Comparison of ENCODE assay signal across 8 cellular contexts in the genomic region with DNA sequence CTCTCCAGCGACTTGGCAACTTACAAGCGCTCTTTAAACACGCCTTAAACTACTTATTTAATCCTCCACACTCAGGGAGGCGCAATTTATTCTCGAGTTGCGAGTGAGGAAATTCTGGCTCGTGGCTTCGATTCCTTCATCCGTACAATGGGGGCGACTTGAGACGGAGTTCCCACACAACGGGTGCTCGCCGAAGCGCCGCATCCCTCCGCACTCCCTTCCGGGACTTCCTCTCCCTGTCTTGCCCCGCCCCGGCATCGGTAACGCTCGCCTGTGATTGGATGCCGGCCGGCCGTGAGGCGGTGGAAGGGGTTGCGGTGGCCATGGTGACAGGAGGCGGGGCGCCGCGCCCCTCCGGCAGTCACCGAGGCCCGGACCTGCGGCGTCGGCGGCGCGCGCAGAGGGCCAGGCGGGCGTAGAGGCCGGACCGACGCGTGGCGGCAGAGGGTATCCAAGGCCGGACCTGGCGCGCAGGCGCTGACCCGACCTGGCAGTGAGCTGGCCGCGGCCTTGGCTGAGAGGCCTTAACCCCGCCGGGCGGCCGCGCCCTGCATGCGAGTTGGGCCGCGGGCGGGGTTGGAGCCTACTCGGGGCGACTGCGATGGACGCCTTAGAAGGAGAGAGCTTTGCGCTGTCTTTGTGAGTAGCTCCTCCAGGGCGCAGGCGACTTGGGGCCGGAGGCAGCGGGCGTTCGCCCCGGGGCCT. TPM values are rescaled to one million over a fixed set of nuclear protein-coding genes. Genes with fewer than 3 reads are reported as not detected.
DNase-seq lines count a peak whose midpoint lies in the region; ATAC-seq and TF ChIP-seq lines count a peak whose summit lies in the region.

A gene (plus strand): TSS at position 493 of the 705 bp plus-strand sequence. CDS start 109 bp downstream, at position 602.

- POLR2A ChIA-PET in activated CD4-positive, alpha-beta memory T cell treated with anti-CD3 and anti-CD28 coated beads for 36 hours (lab: Charles Lee): interaction anchor here (1.0 to 1.2 kb wide), 5 partner anchors 14 to 218 kb away, joined by 3 to 4 read pairs (median 3); a partner anchor contains a TSS

- H3K4me1 Mint-ChIP-seq in activated CD4-positive, alpha-beta memory T cell treated with anti-CD3 and anti-CD28 coated beads for 36 hours (ENCODE audit: low read depth): peaks cover 16% of the 10 kb centered on the region

- TF ChIP-seq POLR2A in right lobe of liver (IDR thresholded peaks at IDR 0.05): peak; percentile 89

- no peaks in the 10 kb centered on the region for H3K9me3 ChIP-seq in right lobe of liver

- H3K4me3 Mint-ChIP-seq in activated CD4-positive, alpha-beta memory T cell treated with anti-CD3 and anti-CD28 coated beads for 36 hours: peak within 1 kb of the TSS; percentile 89

- no peaks in the 10 kb centered on the region for H3K9me3 Mint-ChIP-seq in activated CD4-positive, alpha-beta memory T cell treated with anti-CD3 and anti-CD28 coated beads for 36 hours

- peak in 47 of 56 donors; percentile 8 to 61 (median 37) for TF ChIP-seq CTCF in dorsolateral prefrontal cortex (IDR thresholded peaks at IDR 0.05 in 54 of 56, conservative IDR thresholded peaks at IDR 0.05 in 2 of 56; ENCODE audit: low read depth in 1 of 56, partially characterized antibody in 56 of 56)
- TF ChIP-seq CTCF in right lobe of liver (IDR thresholded peaks at IDR 0.05): peak in 2 of 4 donors; percentile 7 to 19

- CTCF ChIA-PET in activated CD4-positive, alpha-beta memory T cell treated with anti-CD3 and anti-CD28 coated beads for 36 hours (lab: Charles Lee): interaction anchor here (0.6 to 1.2 kb wide), 6 partner anchors 9 to 280 kb away, joined by 3 to 4 read pairs (median 3); no protein-coding TSS in a partner anchor

- H3K27me3 ChIP-seq in dorsolateral prefrontal cortex: no peaks in the 10 kb centered on the region
- H3K27me3 ChIP-seq in right lobe of liver: no peaks in the 10 kb centered on the region

- DNase-seq in CD1c-positive myeloid dendritic cell (ENCODE audit: extremely low spot score) (peak; percentile 98), NCI-H82 (lab: John Stamatoyannopoulos, UW) (peak; percentile 96), dorsolateral prefrontal cortex (peak; percentile 96 to 100 (median 99)), right lobe of liver (peak; percentile 98 to 99 (median 99))
- peak; percentile 99 for DNase-seq in activated CD4-positive, alpha-beta memory T cell treated with anti-CD3 and anti-CD28 coated beads for 36 hours
- DNase-seq in stimulated activated CD4-positive, alpha-beta T cell treated with anti-CD3 and anti-CD28 coated beads, Interleukin-4, amount 100 ng/mL, for 4 hours: peak; percentile 96 to 97

- peaks cover 0 to 27% (median 10%) of the 10 kb centered on the region in 4 donors for H3K4me1 ChIP-seq in right lobe of liver

- H3K36me3 ChIP-seq in right lobe of liver: peaks cover 0 to 11% (median 2%) of the 10 kb centered on the region in 4 donors

- WGBS in right lobe of liver (ENCODE audit: insufficient coverage, low coverage, low lambda C conversion rate, missing lambda C conversion rate): 0% methylated on average over 24 of the region's 77 CpGs

- H3K36me3 Mint-ChIP-seq in activated CD4-positive, alpha-beta memory T cell treated with anti-CD3 and anti-CD28 coated beads for 36 hours: peaks cover 12% of the 10 kb centered on the region

- H3K27ac ChIP-seq in dorsolateral prefrontal cortex (peak within 1 kb of the TSS; percentile 59 to 97 (median 94)), right lobe of liver (peak within 1 kb of the TSS; percentile 89 to 96 (median 95))

- intact Hi-C loops in activated CD4-positive, alpha-beta memory T cell treated with anti-CD3 and anti-CD28 coated beads for 36 hours (cut with micrococcal nuclease): loop anchor here (1.0 to 5.0 kb wide), 6 partner anchors 32 to 202 kb away; a partner anchor contains a TSS
- intact Hi-C loops in dorsolateral prefrontal cortex (cut with DNase I): loop anchor here (1.0 to 5.0 kb wide), 8 partner anchors 37 to 217 kb away; a partner anchor contains a TSS
- intact Hi-C loops in right lobe of liver (cut with DNase I): no loop called here

- peak within 1 kb of the TSS; percentile 88 for H3K27ac Mint-ChIP-seq in activated CD4-positive, alpha-beta memory T cell treated with anti-CD3 and anti-CD28 coated beads for 36 hours

- ATAC-seq in GM19395 (IDR thresholded peaks at IDR 0.05; ENCODE audit: unreplicated experiment): peak; percentile 92
- ATAC-seq in HG03565 (IDR thresholded peaks at IDR 0.05; ENCODE audit: unreplicated experiment): peak; percentile 90
- ATAC-seq in right lobe of liver: peak; percentile 94 to 98 (median 96)

- H3K4me3 ChIP-seq in dorsolateral prefrontal cortex (peak within 1 kb of the TSS; percentile 68 to 98 (median 90)), right lobe of liver (peak within 1 kb of the TSS; percentile 76 to 96 (median 95))

- no peaks in the 10 kb centered on the region for H3K27me3 Mint-ChIP-seq in activated CD4-positive, alpha-beta memory T cell treated with anti-CD3 and anti-CD28 coated beads for 36 hours

RNA-seq across cellular contexts. Expression of the gene that starts here (rescaled TPM):
- 10 to 100 TPM; 16.4 to 16.9 TPM for total RNA-seq in activated CD4-positive, alpha-beta memory T cell treated with anti-CD3 and anti-CD28 coated beads for 36 hours
- total RNA-seq in dorsolateral prefrontal cortex: 10 to 100 TPM; 36.8 to 68.6 (median 51.1) TPM
- total RNA-seq in right lobe of liver: 10 to 100 TPM; 19.3 to 26.8 (median 22.0) TPM

Comparison
In these comparisons a context has a peak if more than half of its experiments do, and no peak if none do; other contexts are left out.
1. Peak in every context shown above with its lines: DNase-seq, ATAC-seq, H3K4me3 ChIP-seq and H3K27ac ChIP-seq.
2. intact Hi-C loops: an anchor here in activated CD4-positive, alpha-beta memory T cell treated with anti-CD3 and anti-CD28 coated beads for 36 hours (1.0 to 5.0 kb wide) and dorsolateral prefrontal cortex (1.0 to 5.0 kb wide); none called in right lobe of liver.